ENCODE assay signal across 1 cellular context in genomic region chr17:64502021-64502420, GRCh38.
TF ChIP-seq lines count a peak whose summit lies in the region.

No MANE protein-coding gene starts in this region.

TF ChIP-seq in GM23338, 12 proteins besides CTCF, POLR2A, EP300 and RAD21:
- TF ChIP-seq ZNF462 (CRISPR knock-in tag; IDR thresholded peaks at IDR 0.05), result no peak
- TF ChIP-seq NANOG (IDR thresholded peaks at IDR 0.05; ENCODE audit: borderline replicate concordance), result no peak
- no peak for TF ChIP-seq EZH2phosphoT487 (IDR thresholded peaks at IDR 0.05; ENCODE audit: unreplicated experiment)
- no peak for TF ChIP-seq EZH2 (IDR thresholded peaks at IDR 0.05; ENCODE audit: low read depth, unreplicated experiment)
- TF ChIP-seq JUNB (IDR thresholded peaks at IDR 0.05; ENCODE audit: unreplicated experiment), result no peak
- TF ChIP-seq ZNF114 (CRISPR knock-in tag; IDR thresholded peaks at IDR 0.05), result no peak
- TF ChIP-seq ZNF331 (CRISPR knock-in tag; IDR thresholded peaks at IDR 0.05; ENCODE audit: low read depth), result no peak
- no peak for TF ChIP-seq POLR2AphosphoS5 (IDR thresholded peaks at IDR 0.05; ENCODE audit: low read depth)
- no peak for TF ChIP-seq STAT1 (IDR thresholded peaks at IDR 0.05; ENCODE audit: unreplicated experiment)
- TF ChIP-seq ETS1 (IDR thresholded peaks at IDR 0.05), result no peak
- no peak for TF ChIP-seq CREB1 (CRISPR knock-in tag; IDR thresholded peaks at IDR 0.05; ENCODE audit: low read depth)
- no peak for TF ChIP-seq REST (IDR thresholded peaks at IDR 0.05; ENCODE audit: unreplicated experiment)
TF ChIP-seq in GM23338: peak in this region for 0.
